8 cellular contexts compared by ENCODE assay signal in the genomic region with DNA sequence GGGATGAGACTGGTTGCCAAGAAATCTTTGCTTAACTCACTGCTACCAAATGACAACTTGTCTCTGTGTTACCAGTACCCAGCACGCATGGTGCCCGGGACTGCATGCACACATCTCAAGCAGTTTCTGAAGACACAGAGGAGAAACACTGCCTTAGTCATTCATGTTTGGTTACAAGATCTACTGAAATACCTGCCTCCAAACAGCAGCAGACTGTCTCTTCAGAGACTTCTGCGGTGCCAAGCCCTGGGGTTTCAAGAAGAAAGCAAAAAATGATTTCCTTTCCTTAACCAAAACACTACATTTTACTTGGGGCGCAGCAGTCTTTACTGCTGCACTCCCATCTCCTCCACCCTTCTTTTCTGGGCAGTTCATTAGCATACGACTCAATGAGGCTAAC.
DNase-seq lines count a peak whose midpoint lies in the region; ATAC-seq and TF ChIP-seq lines count a peak whose summit lies in the region.

No MANE protein-coding gene starts in this region.

- H3K4me2 ChIP-seq in OCI-LY3 (ENCODE audit: low read length): peak overlapping the region; percentile 95

- H3K4me3 Mint-ChIP-seq in activated naive CD4-positive, alpha-beta T cell treated with anti-CD3 and anti-CD28 coated beads, Interleukin-2, amount 10 ng/mL, durations not matched to agents 7 days and 5 days: peak overlapping the region; percentile 96
- peak overlapping the region; percentile 62 to 93 for H3K4me3 Mint-ChIP-seq in stimulated activated naive B cell treated with anti-CD40 and anti-IgM and Interleukin-4, amounts not matched to agents 10 μg/mL and 1 μg/mL and 100 μg/mL, for 72 hours

- H3K27me3 ChIP-seq in OCI-LY3 (ENCODE audit: low read depth, low read length): no peaks in the 10 kb centered on the region

- no peak overlapping the region for H3K9ac ChIP-seq in OCI-LY3 (ENCODE audit: low read length)

- peaks cover 97% of the 10 kb centered on the region for H3K79me2 ChIP-seq in OCI-LY3 (ENCODE audit: low read length)

- H3K36me3 ChIP-seq in OCI-LY3 (replicated peaks; ENCODE audit: low read depth, low read length): peaks cover 23% of the 10 kb centered on the region

- H3K27me3 Mint-ChIP-seq in activated naive CD4-positive, alpha-beta T cell treated with anti-CD3 and anti-CD28 coated beads, Interleukin-2, amount 10 ng/mL, durations not matched to agents 7 days and 5 days: peaks cover 4% of the 10 kb centered on the region
- no peaks in the 10 kb centered on the region for H3K27me3 Mint-ChIP-seq in stimulated activated naive B cell treated with anti-CD40 and anti-IgM and Interleukin-4, amounts not matched to agents 10 μg/mL and 1 μg/mL and 100 μg/mL, for 72 hours

- CTCF ChIA-PET in activated naive CD4-positive, alpha-beta T cell treated with anti-CD3 and anti-CD28 coated beads, Interleukin-2, amount 10 ng/mL, durations not matched to agents 7 days and 5 days (lab: Charles Lee): interaction anchor here (1.9 kb wide), 1 partner anchor 33 kb away, joined by 13 read pairs; no protein-coding TSS in a partner anchor

- no peak overlapping the region for H2AFZ ChIP-seq in OCI-LY3 (ENCODE audit: low read depth, low read length)

- H3K27ac Mint-ChIP-seq in activated naive CD4-positive, alpha-beta T cell treated with anti-CD3 and anti-CD28 coated beads, Interleukin-2, amount 10 ng/mL, durations not matched to agents 7 days and 5 days: peak overlapping the region; percentile 92
- peak overlapping the region; percentile 7 for H3K27ac Mint-ChIP-seq in stimulated activated naive B cell treated with anti-CD40 and anti-IgM and Interleukin-4, amounts not matched to agents 10 μg/mL and 1 μg/mL and 100 μg/mL, for 72 hours

- no peaks in the 10 kb centered on the region for H3K9me3 ChIP-seq in OCI-LY3 (ENCODE audit: insufficient read depth, low read length)

- H3K27ac ChIP-seq in OCI-LY3 (ENCODE audit: low read length): no peak overlapping the region

- peaks cover 50% of the 10 kb centered on the region for H3K4me1 Mint-ChIP-seq in activated naive CD4-positive, alpha-beta T cell treated with anti-CD3 and anti-CD28 coated beads, Interleukin-2, amount 10 ng/mL, durations not matched to agents 7 days and 5 days
- H3K4me1 Mint-ChIP-seq in stimulated activated naive B cell treated with anti-CD40 and anti-IgM and Interleukin-4, amounts not matched to agents 10 μg/mL and 1 μg/mL and 100 μg/mL, for 72 hours: peaks cover 34 to 52% of the 10 kb centered on the region in 2 donors

- DNase-seq in activated naive CD4-positive, alpha-beta T cell treated with anti-CD3 and anti-CD28 coated beads, Interleukin-2, amount 10 ng/mL, durations not matched to agents 7 days and 5 days: peak; percentile 56
- DNase-seq in islet precursor cell: peak; percentile 23
- no peak for DNase-seq in stimulated activated naive B cell treated with anti-CD40 and anti-IgM and Interleukin-4, amounts not matched to agents 10 μg/mL and 1 μg/mL and 100 μg/mL, for 72 hours
- no peak for DNase-seq in DMS53 (lab: John Stamatoyannopoulos, UW)

- peaks cover 57% of the 10 kb centered on the region for H3K36me3 Mint-ChIP-seq in activated naive CD4-positive, alpha-beta T cell treated with anti-CD3 and anti-CD28 coated beads, Interleukin-2, amount 10 ng/mL, durations not matched to agents 7 days and 5 days
- peaks cover 16 to 19% of the 10 kb centered on the region in 2 donors for H3K36me3 Mint-ChIP-seq in stimulated activated naive B cell treated with anti-CD40 and anti-IgM and Interleukin-4, amounts not matched to agents 10 μg/mL and 1 μg/mL and 100 μg/mL, for 72 hours

- no peak overlapping the region for H3K4me3 ChIP-seq in OCI-LY3 (ENCODE audit: low read length)

- TF ChIP-seq CTCF in OCI-LY3 (IDR thresholded peaks at IDR 0.05; ENCODE audit: low read depth, low read length): no peak

- ATAC-seq in stimulated activated naive B cell treated with anti-CD40 and anti-IgM and Interleukin-4, amounts not matched to agents 10 μg/mL and 1 μg/mL and 100 μg/mL, for 72 hours (replicated peaks): no peak
- no peak for ATAC-seq in GM18907 (IDR thresholded peaks at IDR 0.05; ENCODE audit: unreplicated experiment)
- ATAC-seq in GM18858 (IDR thresholded peaks at IDR 0.05; ENCODE audit: unreplicated experiment): no peak
- no peak for ATAC-seq in GM18870 (IDR thresholded peaks at IDR 0.05; ENCODE audit: unreplicated experiment)

- peaks cover 57% of the 10 kb centered on the region for H4K20me1 ChIP-seq in OCI-LY3 (ENCODE audit: insufficient read depth, low read length)

- peaks cover 27% of the 10 kb centered on the region for H3K4me1 ChIP-seq in OCI-LY3 (ENCODE audit: low read length)

- H3K9me3 Mint-ChIP-seq in activated naive CD4-positive, alpha-beta T cell treated with anti-CD3 and anti-CD28 coated beads, Interleukin-2, amount 10 ng/mL, durations not matched to agents 7 days and 5 days: no peaks in the 10 kb centered on the region
- no peaks in the 10 kb centered on the region for H3K9me3 Mint-ChIP-seq in stimulated activated naive B cell treated with anti-CD40 and anti-IgM and Interleukin-4, amounts not matched to agents 10 μg/mL and 1 μg/mL and 100 μg/mL, for 72 hours

Comparison
In these comparisons a context has a peak if more than half of its experiments do, and no peak if none do; other contexts are left out.
1. DNase-seq: peak in activated naive CD4-positive, alpha-beta T cell treated with anti-CD3 and anti-CD28 coated beads, Interleukin-2, amount 10 ng/mL, durations not matched to agents 7 days and 5 days (single experiment) and islet precursor cell (single experiment); none in stimulated activated naive B cell treated with anti-CD40 and anti-IgM and Interleukin-4, amounts not matched to agents 10 μg/mL and 1 μg/mL and 100 μg/mL, for 72 hours (single experiment) and DMS53 (single experiment).